ENCODE assay signal across 1 cellular context in the genomic region with DNA sequence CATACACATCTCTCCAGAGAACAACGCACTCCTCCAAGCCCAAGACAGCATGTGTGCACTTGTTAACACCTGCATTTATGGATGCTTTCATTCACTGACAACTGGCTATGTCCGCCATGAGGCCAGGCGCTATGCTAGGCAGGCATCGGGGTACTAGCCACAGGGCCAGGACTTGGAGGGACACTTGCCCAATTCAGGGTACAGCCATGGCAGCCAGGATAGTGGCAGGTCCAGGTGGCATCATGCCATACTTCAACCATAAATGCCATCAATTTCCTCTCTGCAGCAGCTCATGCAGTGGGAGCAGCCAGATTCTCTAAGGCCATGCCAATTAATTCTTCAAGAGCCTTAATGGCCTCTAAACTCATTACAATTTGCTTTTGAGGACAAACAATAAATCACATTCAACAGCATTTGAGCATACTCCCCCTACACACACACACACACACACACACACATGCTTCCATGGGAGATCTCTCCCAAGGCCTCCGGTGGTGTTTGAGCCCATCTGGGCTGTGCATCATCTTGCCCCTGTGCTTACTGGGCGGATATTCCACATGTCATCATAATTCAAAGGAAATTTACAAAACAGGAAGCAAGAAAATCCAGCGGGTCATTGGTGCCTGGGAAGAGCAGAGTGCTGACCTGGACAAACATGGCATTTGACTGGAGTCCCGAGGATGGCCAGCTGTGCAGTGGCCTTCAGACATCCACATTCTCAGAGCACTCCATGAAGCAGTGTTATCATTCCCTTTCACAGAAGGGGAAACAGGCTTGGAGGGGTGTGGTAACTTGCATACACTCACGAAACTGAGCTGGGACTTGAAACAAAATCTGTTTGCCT.
TF ChIP-seq lines count a peak whose summit lies in the region.

No MANE protein-coding gene starts in this region.

TF ChIP-seq in K562, 482 proteins besides CTCF, POLR2A, EP300 and RAD21 (continued from another document):
- TF ChIP-seq ZBTB33 (CRISPR knock-in tag; IDR thresholded peaks at IDR 0.05) (0 out of 2 replicates have a peak, but pooled peaks have one; percentile 43), PBX2 (CRISPR knock-in tag; IDR thresholded peaks at IDR 0.05; ENCODE audit: low read depth) (no peak), PBX2 (tag; conservative IDR thresholded peaks at IDR 0.05; ENCODE audit: low read depth) (peak; percentile 71), RFX5 (IDR thresholded peaks at IDR 0.05; ENCODE audit: low read depth, low read length) (no peak), SMARCE1 (IDR thresholded peaks at IDR 0.05) (no peak)
- TF ChIP-seq, protein P1, sequence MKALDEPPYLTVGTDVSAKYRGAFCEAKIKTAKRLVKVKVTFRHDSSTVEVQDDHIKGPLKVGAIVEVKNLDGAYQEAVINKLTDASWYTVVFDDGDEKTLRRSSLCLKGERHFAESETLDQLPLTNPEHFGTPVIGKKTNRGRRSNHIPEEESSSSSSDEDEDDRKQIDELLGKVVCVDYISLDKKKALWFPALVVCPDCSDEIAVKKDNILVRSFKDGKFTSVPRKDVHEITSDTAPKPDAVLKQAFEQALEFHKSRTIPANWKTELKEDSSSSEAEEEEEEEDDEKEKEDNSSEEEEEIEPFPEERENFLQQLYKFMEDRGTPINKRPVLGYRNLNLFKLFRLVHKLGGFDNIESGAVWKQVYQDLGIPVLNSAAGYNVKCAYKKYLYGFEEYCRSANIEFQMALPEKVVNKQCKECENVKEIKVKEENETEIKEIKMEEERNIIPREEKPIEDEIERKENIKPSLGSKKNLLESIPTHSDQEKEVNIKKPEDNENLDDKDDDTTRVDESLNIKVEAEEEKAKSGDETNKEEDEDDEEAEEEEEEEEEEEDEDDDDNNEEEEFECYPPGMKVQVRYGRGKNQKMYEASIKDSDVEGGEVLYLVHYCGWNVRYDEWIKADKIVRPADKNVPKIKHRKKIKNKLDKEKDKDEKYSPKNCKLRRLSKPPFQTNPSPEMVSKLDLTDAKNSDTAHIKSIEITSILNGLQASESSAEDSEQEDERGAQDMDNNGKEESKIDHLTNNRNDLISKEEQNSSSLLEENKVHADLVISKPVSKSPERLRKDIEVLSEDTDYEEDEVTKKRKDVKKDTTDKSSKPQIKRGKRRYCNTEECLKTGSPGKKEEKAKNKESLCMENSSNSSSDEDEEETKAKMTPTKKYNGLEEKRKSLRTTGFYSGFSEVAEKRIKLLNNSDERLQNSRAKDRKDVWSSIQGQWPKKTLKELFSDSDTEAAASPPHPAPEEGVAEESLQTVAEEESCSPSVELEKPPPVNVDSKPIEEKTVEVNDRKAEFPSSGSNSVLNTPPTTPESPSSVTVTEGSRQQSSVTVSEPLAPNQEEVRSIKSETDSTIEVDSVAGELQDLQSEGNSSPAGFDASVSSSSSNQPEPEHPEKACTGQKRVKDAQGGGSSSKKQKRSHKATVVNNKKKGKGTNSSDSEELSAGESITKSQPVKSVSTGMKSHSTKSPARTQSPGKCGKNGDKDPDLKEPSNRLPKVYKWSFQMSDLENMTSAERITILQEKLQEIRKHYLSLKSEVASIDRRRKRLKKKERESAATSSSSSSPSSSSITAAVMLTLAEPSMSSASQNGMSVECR (CRISPR knock-in tag; IDR thresholded peaks at IDR 0.05), result 0 out of 2 replicates have a peak, but pooled peaks have one; percentile 26
